ENCODE assay signal across 8 cellular contexts in the genomic region with DNA sequence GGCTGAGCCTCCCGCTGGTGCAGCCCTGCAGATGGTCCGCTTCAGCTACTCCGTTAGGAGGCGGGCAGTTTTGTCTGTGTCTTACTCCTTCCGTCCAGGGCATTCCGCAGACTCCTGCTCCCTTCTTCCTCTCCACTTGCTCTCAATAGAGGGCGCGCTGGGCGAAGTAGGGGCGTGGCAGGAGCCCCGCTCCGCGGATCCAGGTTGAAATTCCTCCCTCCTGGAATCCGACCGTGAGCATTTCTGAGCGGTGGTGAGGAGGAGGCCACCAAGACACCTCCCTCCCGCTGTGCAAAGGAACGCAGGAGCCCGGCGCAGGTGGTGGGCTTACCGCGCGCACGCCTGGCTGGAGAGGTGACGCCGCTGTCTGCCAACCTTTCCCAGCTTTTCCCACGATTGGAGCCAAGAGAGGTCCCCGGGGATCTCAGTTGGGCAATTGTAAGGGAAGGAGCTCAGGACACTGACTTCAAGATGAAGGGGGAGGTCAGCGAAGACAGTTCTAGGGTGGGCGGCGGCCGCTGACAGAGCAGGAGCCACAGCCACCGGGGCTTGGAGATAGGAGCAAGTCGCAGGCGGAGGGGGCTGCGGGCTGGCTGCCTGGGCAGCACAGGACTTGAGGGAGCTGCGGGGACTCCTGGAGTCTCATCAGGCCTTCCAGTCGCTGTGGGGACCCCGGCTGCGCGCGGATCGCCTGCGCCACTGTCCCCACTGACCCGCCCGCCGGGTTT.
DNase-seq lines count a peak whose midpoint lies in the region; ATAC-seq and TF ChIP-seq lines count a peak whose summit lies in the region.

No MANE protein-coding gene starts in this region.

- H3K36me3 ChIP-seq in SK-N-MC (ENCODE audit: insufficient read depth, low read length), result no peaks in the 10 kb centered on the region
- no peaks in the 10 kb centered on the region for H3K36me3 ChIP-seq in ovary

- peak overlapping the region; percentile 75 for H3K4me3 ChIP-seq in SK-N-MC
- peak overlapping the region; percentile 45 for H3K4me3 ChIP-seq in ovary

- CTCF ChIA-PET in GM10248 (lab: Yijun Ruan, JAX), result interaction anchor here (1.0 to 1.4 kb wide), 2 partner anchors 16 to 190 kb away, joined by 3 read pairs; no protein-coding TSS in a partner anchor

- H3K4me3 Mint-ChIP-seq in stimulated activated naive CD8-positive, alpha-beta T cell treated with anti-CD3 and anti-CD28 coated beads, Interleukin-15, amount 100 ng/mL, for 72 hours, result no peak overlapping the region

- DNase-seq in GM10248 (ENCODE audit: extremely low spot score), result peak; percentile 26
- DNase-seq in SK-N-MC (ENCODE audit: low read depth, low spot score), result no peak
- peak; percentile 2 to 81 (median 68) for DNase-seq in head of caudate nucleus
- DNase-seq in ovary, result peak; percentile 59 to 81 (median 68)
- DNase-seq in GM19240 (ENCODE audit: insufficient read length, low spot score), result no peak
- no peak for DNase-seq in stimulated activated naive CD8-positive, alpha-beta T cell treated with anti-CD3 and anti-CD28 coated beads, Interleukin-15, amount 100 ng/mL, for 72 hours
- no peak for DNase-seq in NCI-H1092 (lab: John Stamatoyannopoulos, UW)

- H3K9me3 Mint-ChIP-seq in stimulated activated naive CD8-positive, alpha-beta T cell treated with anti-CD3 and anti-CD28 coated beads, Interleukin-15, amount 100 ng/mL, for 72 hours, result peaks cover 0 to 7% of the 10 kb centered on the region in 2 donors

- TF ChIP-seq CTCF in GM10248 (IDR thresholded peaks at IDR 0.05; ENCODE audit: control extremely low read depth, extremely low read depth, low read depth, missing control alignments), result peak; percentile 63
- TF ChIP-seq CTCF in ovary (IDR thresholded peaks at IDR 0.05), result peak in 2 of 3 donors; percentile 21 to 22

- H3K27me3 Mint-ChIP-seq in stimulated activated naive CD8-positive, alpha-beta T cell treated with anti-CD3 and anti-CD28 coated beads, Interleukin-15, amount 100 ng/mL, for 72 hours, result peaks cover 15% of the 10 kb centered on the region

- ATAC-seq in HG02642 (IDR thresholded peaks at IDR 0.05; ENCODE audit: poor library complexity, unreplicated experiment), result peak; percentile 71
- ATAC-seq in stimulated activated naive CD8-positive, alpha-beta T cell treated with anti-CD3 and anti-CD28 coated beads, Interleukin-15, amount 100 ng/mL, for 72 hours, result no peak

- POLR2A ChIA-PET in GM10248 (lab: Yijun Ruan, JAX), result no interaction called here

- H3K27ac Mint-ChIP-seq in stimulated activated naive CD8-positive, alpha-beta T cell treated with anti-CD3 and anti-CD28 coated beads, Interleukin-15, amount 100 ng/mL, for 72 hours, result no peak overlapping the region

- TF ChIP-seq POLR2A in ovary (IDR thresholded peaks at IDR 0.05), result no peak

- no peaks in the 10 kb centered on the region for H3K27me3 ChIP-seq in ovary

- peaks cover 4% of the 10 kb centered on the region for H3K4me1 ChIP-seq in ovary (ENCODE audit: insufficient read depth)

- WGBS in ovary, 3 donors, result 0 to 1% (median 1%) methylated on average over 45 to 47 of the region's 47 CpGs

- peak overlapping the region; percentile 47 for H3K9ac ChIP-seq in SK-N-MC (ENCODE audit: insufficient read length)

- TF ChIP-seq EP300 in ovary (IDR thresholded peaks at IDR 0.05), result no peak

- H3K9me3 ChIP-seq in SK-N-MC (ENCODE audit: low read depth, low read length) (no peaks in the 10 kb centered on the region), ovary (no peaks in the 10 kb centered on the region)

- intact Hi-C loops in head of caudate nucleus (cut with DNase I) (no loop called here), ovary (cut with DNase I) (no loop called here)

- no peak overlapping the region for H3K27ac ChIP-seq in SK-N-MC
- no peak overlapping the region for H3K27ac ChIP-seq in ovary

- no peaks in the 10 kb centered on the region for H3K4me1 Mint-ChIP-seq in stimulated activated naive CD8-positive, alpha-beta T cell treated with anti-CD3 and anti-CD28 coated beads, Interleukin-15, amount 100 ng/mL, for 72 hours

Comparison
In these comparisons a context has a peak if more than half of its experiments do, and no peak if none do; other contexts are left out.
1. DNase-seq: peak in GM10248 (single experiment), head of caudate nucleus (42 of 42) and ovary (5 of 5); none in SK-N-MC (single experiment), GM19240 (single experiment), stimulated activated naive CD8-positive, alpha-beta T cell treated with anti-CD3 and anti-CD28 coated beads, Interleukin-15, amount 100 ng/mL, for 72 hours (0 of 2) and NCI-H1092 (single experiment).